In the genomic region with DNA sequence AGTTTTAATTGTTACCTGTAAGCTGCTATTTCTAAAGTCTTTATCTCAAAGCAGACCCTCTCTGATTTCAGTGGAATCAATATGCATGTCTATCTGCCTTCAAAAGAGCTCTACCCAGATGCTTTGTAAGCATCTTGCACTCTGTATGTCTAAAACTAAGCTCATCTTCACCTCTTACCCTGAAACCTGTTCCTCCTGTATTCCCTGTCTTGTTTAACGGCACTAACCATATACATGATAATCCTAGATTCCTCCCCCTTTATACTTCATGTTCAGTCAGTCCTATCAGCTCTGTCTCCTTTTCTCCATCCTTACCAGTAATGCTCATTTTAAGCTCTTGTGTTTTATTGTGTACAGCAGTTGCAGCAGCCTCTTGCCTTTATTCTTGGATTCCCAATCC, we compare ENCODE assay signal across 20 cellular contexts. TPM values are rescaled to one million over a fixed set of nuclear protein-coding genes. Genes with fewer than 3 reads are reported as not detected.
DNase-seq lines count a peak whose midpoint lies in the region; ATAC-seq, FAIRE-seq and TF ChIP-seq lines count a peak whose summit lies in the region.
"Had no signal": no experiment of that assay in that cellular context is flagged by ENCODE, and none has a peak within 500 bp of the region (broad histone marks: within the 10 kb centered on the region; RNA-seq: fewer than 3 reads in every experiment).

No MANE protein-coding gene starts in this region.

- H2BK5ac ChIP-seq in mesenchymal stem cell (ENCODE audit: low read depth, low read length, poor library complexity, severe bottlenecking), result no peak overlapping the region

- peaks cover 4% of the 10 kb centered on the region for H3K79me1 ChIP-seq in mesenchymal stem cell (replicated peaks; ENCODE audit: low read length, poor library complexity, severe bottlenecking)

- no peak for TF ChIP-seq EP300 in GM12878 (IDR thresholded peaks at IDR 0.05; ENCODE audit: borderline replicate concordance in 1 of 2, control insufficient read depth in 1 of 2, low read depth in 2 of 2, low read length in 2 of 2)

- intact Hi-C loops in GM12878 (cut with micrococcal nuclease; ENCODE audit: unreplicated experiment), result no loop called here

- peak overlapping the region; percentile 11 for H3K27ac Mint-ChIP-seq in activated naive CD8-positive, alpha-beta T cell
- H3K27ac Mint-ChIP-seq in activated naive CD8-positive, alpha-beta T cell treated with anti-CD3 and anti-CD28 coated beads for 36 hours, result no peak overlapping the region
- peak overlapping the region; percentile 21 for H3K27ac Mint-ChIP-seq in stimulated activated effector memory CD8-positive, alpha-beta T cell treated with anti-CD3 and anti-CD28 coated beads, Interleukin-12 subunit alpha, Interleukin-12 subunit beta, amount 100 ng/mL, for 72 hours
- no peak overlapping the region for H3K27ac Mint-ChIP-seq in activated CD4-positive, alpha-beta T cell treated with anti-CD3 and anti-CD28 coated beads, Interleukin-2, amount 10 ng/mL, durations not matched to agents 7 days and 5 days
- H3K27ac Mint-ChIP-seq in endodermal cell, result no peak overlapping the region

- TF ChIP-seq POLR2A in GM12891 (IDR thresholded peaks at IDR 0.05; ENCODE audit: low read depth, low read length) (no peak), GM12878 (IDR thresholded peaks at IDR 0.05; ENCODE audit: low read depth, low read length) (no peak)

- H2BK15ac ChIP-seq in mesenchymal stem cell (ENCODE audit: low read depth, poor library complexity, severe bottlenecking), result no peak overlapping the region

- H3K27ac ChIP-seq in GM12878 (ENCODE audit: control insufficient read depth, insufficient read depth) (no peak overlapping the region), mesenchymal stem cell (ENCODE audit: low read length, poor library complexity, severe bottlenecking) (no peak overlapping the region), endodermal cell (ENCODE audit: low read depth, low read length) (no peak overlapping the region)
- H3K27ac ChIP-seq: GM23248, PC-9, SJCRH30 had no signal

- H3K36me3 Mint-ChIP-seq in activated naive CD8-positive, alpha-beta T cell, result peaks cover 8% of the 10 kb centered on the region
- peaks cover 22% of the 10 kb centered on the region for H3K36me3 Mint-ChIP-seq in activated naive CD8-positive, alpha-beta T cell treated with anti-CD3 and anti-CD28 coated beads for 36 hours
- peaks cover 96% of the 10 kb centered on the region for H3K36me3 Mint-ChIP-seq in stimulated activated effector memory CD8-positive, alpha-beta T cell treated with anti-CD3 and anti-CD28 coated beads, Interleukin-12 subunit alpha, Interleukin-12 subunit beta, amount 100 ng/mL, for 72 hours
- peaks cover 37% of the 10 kb centered on the region for H3K36me3 Mint-ChIP-seq in activated CD4-positive, alpha-beta T cell treated with anti-CD3 and anti-CD28 coated beads, Interleukin-2, amount 10 ng/mL, durations not matched to agents 7 days and 5 days (ENCODE audit: low read depth)
- H3K36me3 Mint-ChIP-seq in endodermal cell (ENCODE audit: low read depth), result peaks cover 53% of the 10 kb centered on the region

- POLR2A ChIA-PET in GM12878 (lab: Charles Lee), result interaction anchor here (0.5 to 1.2 kb wide), 3 partner anchors 9 to 289 kb away, joined by 3 to 4 read pairs (median 3); no protein-coding TSS in a partner anchor
- POLR2A ChIA-PET in activated CD4-positive, alpha-beta T cell treated with anti-CD3 and anti-CD28 coated beads, Interleukin-2, amount 10 ng/mL, durations not matched to agents 7 days and 5 days (lab: Charles Lee), result no interaction called here

- peaks cover 4% of the 10 kb centered on the region; the same call in 1 of the 2 replicates for H4K20me1 ChIP-seq in GM12878 (ENCODE audit: control insufficient read depth, insufficient read depth)

- no peak overlapping the region for H2AK5ac ChIP-seq in mesenchymal stem cell (ENCODE audit: low read length, severe bottlenecking)

- no peak overlapping the region for H2BK12ac ChIP-seq in mesenchymal stem cell (ENCODE audit: low read length in 2 of 2)

- H3K27me3 ChIP-seq in GM12878 (replicated peaks in 1 of 2; ENCODE audit: control insufficient read depth in 2 of 2, insufficient read depth in 2 of 2, low read length in 1 of 2) (no peaks in the 10 kb centered on the region), mesenchymal stem cell (ENCODE audit: control insufficient read depth in 1 of 2, insufficient read depth in 1 of 2, low read length in 2 of 2) (no peaks in the 10 kb centered on the region), endodermal cell (ENCODE audit: control insufficient read depth, insufficient read depth, low read length, poor library complexity, severe bottlenecking) (no peaks in the 10 kb centered on the region)
- H3K27me3 ChIP-seq: SJCRH30 had no signal

- no peak overlapping the region for H3K9ac ChIP-seq in GM12878 (ENCODE audit: control insufficient read depth, insufficient read depth, low read length)
- no peak overlapping the region for H3K9ac ChIP-seq in mesenchymal stem cell (ENCODE audit: low read length)
- H3K9ac ChIP-seq in endodermal cell (ENCODE audit: extremely low read depth, low read length, poor library complexity, severe bottlenecking), result no peak overlapping the region
- H3K9ac ChIP-seq: GM23248 had no signal

- TF ChIP-seq CTCF in GM12878 (IDR thresholded peaks at IDR 0.05 in 2 of 3, conservative IDR thresholded peaks at IDR 0.05 in 1 of 3; ENCODE audit: control insufficient read depth in 2 of 3, extremely low read depth in 1 of 3, insufficient read depth in 1 of 3, low read depth in 3 of 3, low read length in 3 of 3) (no peak), endodermal cell (conservative IDR thresholded peaks at IDR 0.05) (no peak)

- H3K4me1 ChIP-seq in GM12878 (ENCODE audit: control insufficient read depth, insufficient read depth, low read length) (no peaks in the 10 kb centered on the region), mesenchymal stem cell (ENCODE audit: control insufficient read depth, insufficient read depth, low read depth, low read length) (peaks cover 3% of the 10 kb centered on the region), endodermal cell (ENCODE audit: control insufficient read depth, insufficient read depth, low read length) (no peaks in the 10 kb centered on the region)
- H3K4me1 ChIP-seq: SJCRH30 had no signal

- SMC1A ChIA-PET in GM12878 (lab: Charles Lee; ENCODE audit: uncharacterized antibody, unreplicated experiment), result interaction anchor here (0.8 to 2.0 kb wide), 5 partner anchors 9 to 953 kb away, joined by 3 to 14 read pairs (median 6); no protein-coding TSS in a partner anchor

- DNase-seq in activated naive CD8-positive, alpha-beta T cell treated with anti-CD3 and anti-CD28 coated beads for 36 hours, result no peak
- DNase-seq in GM12891 (ENCODE audit: insufficient read length, low spot score), result no peak
- DNase-seq in GM12878 (ENCODE audit: low read depth, low spot score), result no peak
- no peak for DNase-seq in stimulated activated effector memory CD8-positive, alpha-beta T cell treated with anti-CD3 and anti-CD28 coated beads, Interleukin-12 subunit alpha, Interleukin-12 subunit beta, amount 100 ng/mL, for 72 hours (ENCODE audit: low spot score in 2 of 2)
- DNase-seq in mesenchymal stem cell, result no peak
- DNase-seq in activated CD4-positive, alpha-beta T cell treated with anti-CD3 and anti-CD28 coated beads, Interleukin-2, amount 10 ng/mL, durations not matched to agents 7 days and 5 days, result no peak
- DNase-seq in endodermal cell, result no peak
- DNase-seq: ACHN; AML-193; CD4-positive, CD25-positive, alpha-beta regulatory T cell; GDM1; GM23248; KBM-7; NCI-H1436; NCI-H2081; NCI-H82; PC-9; SJCRH30 had no signal

- H3K27me3 Mint-ChIP-seq in activated naive CD8-positive, alpha-beta T cell, result no peaks in the 10 kb centered on the region
- no peaks in the 10 kb centered on the region for H3K27me3 Mint-ChIP-seq in activated naive CD8-positive, alpha-beta T cell treated with anti-CD3 and anti-CD28 coated beads for 36 hours
- H3K27me3 Mint-ChIP-seq in activated CD4-positive, alpha-beta T cell treated with anti-CD3 and anti-CD28 coated beads, Interleukin-2, amount 10 ng/mL, durations not matched to agents 7 days and 5 days, result no peaks in the 10 kb centered on the region
- no peaks in the 10 kb centered on the region for H3K27me3 Mint-ChIP-seq in endodermal cell (ENCODE audit: insufficient read depth)
- H3K27me3 Mint-ChIP-seq: CD4-positive, CD25-positive, alpha-beta regulatory T cell had no signal

- 0 out of 3 replicates have a peak, but pooled peaks have one; percentile 11 for ATAC-seq in GM12878
- no peak for ATAC-seq in stimulated activated effector memory CD8-positive, alpha-beta T cell treated with anti-CD3 and anti-CD28 coated beads, Interleukin-12 subunit alpha, Interleukin-12 subunit beta, amount 100 ng/mL, for 72 hours

- no peak overlapping the region for H2BK120ac ChIP-seq in mesenchymal stem cell (ENCODE audit: low read depth, low read length)

- H3K23ac ChIP-seq in mesenchymal stem cell (ENCODE audit: low read length in 2 of 2), result no peak overlapping the region

- no peak overlapping the region for H3K4me3 ChIP-seq in GM12878
- no peak overlapping the region for H3K4me3 ChIP-seq in mesenchymal stem cell (ENCODE audit: insufficient read depth in 1 of 2, low read depth in 1 of 2, low read length in 2 of 2)
- no peak overlapping the region for H3K4me3 ChIP-seq in endodermal cell (ENCODE audit: low read length)
- H3K4me3 ChIP-seq: GM23248, PC-9, SJCRH30 had no signal

- H3K4me2 ChIP-seq in GM12878 (ENCODE audit: control insufficient read depth, insufficient read depth), result no peak overlapping the region
- H3K4me2 ChIP-seq in mesenchymal stem cell (ENCODE audit: low read length, poor library complexity, severe bottlenecking), result no peak overlapping the region
- H3K4me2 ChIP-seq: PC-9 had no signal

- RAD21 ChIA-PET in GM12878 (lab: Charles Lee; ENCODE audit: unreplicated experiment), result interaction anchor here (0.6 to 0.9 kb wide), 2 partner anchors 9 to 41 kb away, joined by 3 read pairs; no protein-coding TSS in a partner anchor

- H3K4me3 Mint-ChIP-seq in activated naive CD8-positive, alpha-beta T cell, result no peak overlapping the region
- H3K4me3 Mint-ChIP-seq in activated naive CD8-positive, alpha-beta T cell treated with anti-CD3 and anti-CD28 coated beads for 36 hours, result no peak overlapping the region
- H3K4me3 Mint-ChIP-seq in stimulated activated effector memory CD8-positive, alpha-beta T cell treated with anti-CD3 and anti-CD28 coated beads, Interleukin-12 subunit alpha, Interleukin-12 subunit beta, amount 100 ng/mL, for 72 hours, result no peak overlapping the region
- no peak overlapping the region for H3K4me3 Mint-ChIP-seq in activated CD4-positive, alpha-beta T cell treated with anti-CD3 and anti-CD28 coated beads, Interleukin-2, amount 10 ng/mL, durations not matched to agents 7 days and 5 days
- H3K4me3 Mint-ChIP-seq in endodermal cell, result no peak overlapping the region

- H3K36me3 ChIP-seq in GM12878 (ENCODE audit: control insufficient read depth in 2 of 2, insufficient read depth in 2 of 2, low read length in 1 of 2) (peaks cover 4 to 42% of the 10 kb centered on the region in 2 experiments), mesenchymal stem cell (ENCODE audit: control insufficient read depth in 1 of 2, insufficient read depth in 2 of 2, low read depth in 1 of 2, low read length in 2 of 2) (peaks cover 12 to 76% of the 10 kb centered on the region in 2 experiments), endodermal cell (ENCODE audit: control insufficient read depth, insufficient read depth, low read length) (peaks cover 85% of the 10 kb centered on the region)

- CTCF ChIA-PET in GM12878 (lab: Yijun Ruan, JAX), result interaction anchor here (0.7 to 3.1 kb wide), 2 partner anchors 9 to 143 kb away, joined by 3 to 23 read pairs; no protein-coding TSS in a partner anchor
- CTCF ChIA-PET in activated CD4-positive, alpha-beta T cell treated with anti-CD3 and anti-CD28 coated beads, Interleukin-2, amount 10 ng/mL, durations not matched to agents 7 days and 5 days (lab: Charles Lee), result interaction anchor here (1.0 kb wide), 1 partner anchor 10 kb away, joined by 3 read pairs; no protein-coding TSS in a partner anchor

- H3K9me3 Mint-ChIP-seq in activated naive CD8-positive, alpha-beta T cell (ENCODE audit: low read depth), result no peaks in the 10 kb centered on the region
- H3K9me3 Mint-ChIP-seq in activated naive CD8-positive, alpha-beta T cell treated with anti-CD3 and anti-CD28 coated beads for 36 hours, result no peaks in the 10 kb centered on the region
- no peaks in the 10 kb centered on the region for H3K9me3 Mint-ChIP-seq in stimulated activated effector memory CD8-positive, alpha-beta T cell treated with anti-CD3 and anti-CD28 coated beads, Interleukin-12 subunit alpha, Interleukin-12 subunit beta, amount 100 ng/mL, for 72 hours
- no peaks in the 10 kb centered on the region for H3K9me3 Mint-ChIP-seq in activated CD4-positive, alpha-beta T cell treated with anti-CD3 and anti-CD28 coated beads, Interleukin-2, amount 10 ng/mL, durations not matched to agents 7 days and 5 days
- H3K9me3 Mint-ChIP-seq in endodermal cell, result no peaks in the 10 kb centered on the region
- H3K9me3 Mint-ChIP-seq: CD4-positive, CD25-positive, alpha-beta regulatory T cell had no signal

- FAIRE-seq in GM12891 (lab: Jason Lieb, UNC), result peak; percentile 59
- no peak for FAIRE-seq in GM12878 (lab: Jason Lieb, UNC)
- FAIRE-seq: GM12892 had no signal

- H3K14ac ChIP-seq in mesenchymal stem cell (ENCODE audit: low read length in 2 of 2), result no peak overlapping the region

- H4K8ac ChIP-seq in mesenchymal stem cell (ENCODE audit: low read length), result no peak overlapping the region

- in situ Hi-C loops in GM12878 (cut with MboI), result loop anchor here (25.0 kb wide), 1 partner anchor 963 kb away; no protein-coding TSS in a partner anchor

- H2AFZ ChIP-seq in GM12878 (ENCODE audit: control insufficient read depth, low read depth, low read length) (no peak overlapping the region), mesenchymal stem cell (ENCODE audit: low read depth, low read length) (no peak overlapping the region)
- H2AFZ ChIP-seq: GM23248, PC-9 had no signal

- no peaks in the 10 kb centered on the region for H3K9me3 ChIP-seq in GM12878 (replicated peaks; ENCODE audit: control insufficient read depth, insufficient read depth, low read length)
- H3K9me3 ChIP-seq in mesenchymal stem cell (ENCODE audit: control insufficient read depth, low read length), result no peaks in the 10 kb centered on the region
- H3K9me3 ChIP-seq in endodermal cell (ENCODE audit: control insufficient read depth, low read length), result no peaks in the 10 kb centered on the region
- H3K9me3 ChIP-seq: SJCRH30 had no signal

- H3K4ac ChIP-seq in mesenchymal stem cell (ENCODE audit: low read depth in 1 of 2, low read length in 2 of 2), result no peak overlapping the region

- BruUV-seq in GM12878 (replicated peaks; lab: Mats Ljungman, UMichigan), result no TSS peak

- H4K91ac ChIP-seq in mesenchymal stem cell (ENCODE audit: low read length), result no peak overlapping the region

- peaks cover 38% of the 10 kb centered on the region for H3K79me2 ChIP-seq in GM12878 (ENCODE audit: control insufficient read depth, insufficient read depth, low read length)

- peaks cover 40% of the 10 kb centered on the region for H3K4me1 Mint-ChIP-seq in activated naive CD8-positive, alpha-beta T cell (ENCODE audit: low read depth)
- peaks cover 35% of the 10 kb centered on the region for H3K4me1 Mint-ChIP-seq in activated naive CD8-positive, alpha-beta T cell treated with anti-CD3 and anti-CD28 coated beads for 36 hours
- H3K4me1 Mint-ChIP-seq in stimulated activated effector memory CD8-positive, alpha-beta T cell treated with anti-CD3 and anti-CD28 coated beads, Interleukin-12 subunit alpha, Interleukin-12 subunit beta, amount 100 ng/mL, for 72 hours, result peaks cover 13% of the 10 kb centered on the region
- peaks cover 19% of the 10 kb centered on the region for H3K4me1 Mint-ChIP-seq in activated CD4-positive, alpha-beta T cell treated with anti-CD3 and anti-CD28 coated beads, Interleukin-2, amount 10 ng/mL, durations not matched to agents 7 days and 5 days
- no peaks in the 10 kb centered on the region for H3K4me1 Mint-ChIP-seq in endodermal cell

- H3K18ac ChIP-seq in mesenchymal stem cell (ENCODE audit: low read depth in 1 of 2, low read length in 2 of 2), result no peak overlapping the region

- 0% methylated on average over 1 of the region's 1 CpG for WGBS in GM12878 (ENCODE audit: insufficient coverage, insufficient replicate concordance, low lambda C conversion rate, missing lambda C conversion rate)
- 0% methylated on average over 1 of the region's 1 CpG for WGBS in mesenchymal stem cell
- 94 to 100% methylated on average over 1 of the region's 1 CpG for WGBS in endodermal cell (ENCODE audit: insufficient coverage in 1 of 2, insufficient read length in 1 of 2), 2 experiments

- TF ChIP-seq RAD21 in GM12878 (IDR thresholded peaks at IDR 0.05; ENCODE audit: insufficient read depth, low read depth, low read length), result no peak

RNA-seq across cellular contexts. Expression of a gene that starts 12.8 kb away (rescaled TPM):
- total RNA-seq in activated naive CD8-positive, alpha-beta T cell treated with anti-CD3 and anti-CD28 coated beads for 36 hours, result 100 to 1,000 TPM; 116 to 123 TPM
- 73.7 TPM for polyA plus RNA-seq in GM12891 (2012; ENCODE audit: low read depth, missing spikeins)
- 77.2 and 90.4 TPM in 2 replicates for total RNA-seq in GM12878 (2013; cell fraction: nucleolus; rRNA removed)
- total RNA-seq in GM12878 (2014; rRNA removed) (51.5 and 58.4 TPM in 2 replicates), GM12878 (2014; rRNA removed; fragmentation: Illumina TruSeq; extraction: Trizol) (122 and 123 TPM in 2 replicates), GM12878 (2021) (71.3 and 72.4 TPM in 2 replicates), endodermal cell (10 to 100 TPM; 54.6 to 59.3 TPM)
- 58.5 TPM for polyA plus RNA-seq in GM12878 (2011; ENCODE audit: low read depth)
- polyA plus RNA-seq in GM12878 (2011; rRNA removed) (128 and 193 TPM in 2 replicates), GM12878 (2014; fragmentation: Illumina TruSeq; extraction: Trizol) (152 and 199 TPM in 2 replicates), GM12878 (2014; fragmentation: Nextera tagmentation; extraction: Ambion mirVana) (100 to 1,000 TPM; 115 to 122 TPM), GM12878 (2014; rRNA removed) (62.2 and 74.5 TPM in 2 replicates), GM12878 (2016; fragmentation: Nextera tagmentation; extraction: Ambion mirVana) (100 to 1,000 TPM; 131 TPM)
- 37.1 and 45.1 TPM in 2 replicates for polyA plus RNA-seq in GM12878 (2011; cell fraction: cytosol; rRNA removed)
- polyA plus RNA-seq in GM12878 (2011; cell fraction: nucleus; rRNA removed), result 61.2 and 70.1 TPM in 2 replicates
- 66.6 and 76.4 TPM in 2 replicates for polyA plus RNA-seq in GM12878 (2012)
- 44.8 and 74.0 TPM in 2 replicates for polyA minus RNA-seq in GM12878 (2011; rRNA and poly(A)+ RNA removed)
- polyA minus RNA-seq in GM12878 (2011; cell fraction: cytosol; rRNA and poly(A)+ RNA removed), result 37.6 and 38.5 TPM in 2 replicates
- 20.3 and 34.5 TPM in 2 replicates for polyA minus RNA-seq in GM12878 (2011; cell fraction: nucleus; rRNA and poly(A)+ RNA removed)
- polyA plus RNA-seq in mesenchymal stem cell (2013, experiment 1 of 2), result 76.8 TPM
- 77.6 TPM for polyA plus RNA-seq in mesenchymal stem cell (2013, experiment 2 of 2)
- total RNA-seq in activated CD4-positive, alpha-beta T cell treated with anti-CD3 and anti-CD28 coated beads, Interleukin-2, amount 10 ng/mL, durations not matched to agents 7 days and 5 days, result 10 to 100 TPM; 63.1 to 80.0 TPM
- polyA plus RNA-seq in endodermal cell (2013, experiment 1 of 2), result 68.8 TPM
- 66.1 TPM for polyA plus RNA-seq in endodermal cell (2013, experiment 2 of 2)

Comparison
In these comparisons a context has a peak if more than half of its experiments do, and no peak if none do; other contexts are left out.
1. H3K27ac Mint-ChIP-seq: peak in activated naive CD8-positive, alpha-beta T cell (single experiment) and stimulated activated effector memory CD8-positive, alpha-beta T cell treated with anti-CD3 and anti-CD28 coated beads, Interleukin-12 subunit alpha, Interleukin-12 subunit beta, amount 100 ng/mL, for 72 hours (single experiment); none in activated naive CD8-positive, alpha-beta T cell treated with anti-CD3 and anti-CD28 coated beads for 36 hours (single experiment), activated CD4-positive, alpha-beta T cell treated with anti-CD3 and anti-CD28 coated beads, Interleukin-2, amount 10 ng/mL, durations not matched to agents 7 days and 5 days (single experiment) and endodermal cell (single experiment).